2 cellular contexts compared by ENCODE assay signal in genomic region chr10:84329094-84329611, GRCh38.
TF ChIP-seq lines count a peak whose summit lies in the region.

No MANE protein-coding gene starts in this region.

TF ChIP-seq in GM12878, 131 proteins besides CTCF, POLR2A, EP300 and RAD21 (continued from another document):
- TF ChIP-seq ZNF24 (IDR thresholded peaks at IDR 0.05), result no peak
- TF ChIP-seq NFIC (IDR thresholded peaks at IDR 0.05; ENCODE audit: low read depth, low read length), result peak; percentile 48; the same call in 1 of the 2 replicates
- 0 out of 2 replicates have a peak, but pooled peaks have one; percentile 44 for TF ChIP-seq ZNF384 (IDR thresholded peaks at IDR 0.05; ENCODE audit: borderline replicate concordance, low read depth, low read length)
- TF ChIP-seq NR2C2 (IDR thresholded peaks at IDR 0.05; ENCODE audit: borderline replicate concordance, control insufficient read depth, insufficient read length, low read depth), result no peak
- TF ChIP-seq NR2C1 (IDR thresholded peaks at IDR 0.05), result no peak
- TF ChIP-seq LARP7 (IDR thresholded peaks at IDR 0.05), result no peak
- TF ChIP-seq PKNOX1 (IDR thresholded peaks at IDR 0.05), result peak; percentile 90
- TF ChIP-seq MXI1 (IDR thresholded peaks at IDR 0.05; ENCODE audit: low read depth, low read length), result no peak
- no peak for TF ChIP-seq PAX5 (IDR thresholded peaks at IDR 0.05; ENCODE audit: borderline replicate concordance, low read depth, low read length)
- no peak for TF ChIP-seq ESRRA (IDR thresholded peaks at IDR 0.05; ENCODE audit: low read length)
- TF ChIP-seq CREB1 (IDR thresholded peaks at IDR 0.05; ENCODE audit: low read depth), result no peak
- TF ChIP-seq ATF7 (IDR thresholded peaks at IDR 0.05; ENCODE audit: low read depth), result peak; percentile 14; the same call in 1 of the 2 replicates
- no peak for TF ChIP-seq BHLHE40 (IDR thresholded peaks at IDR 0.05; ENCODE audit: borderline replicate concordance in 1 of 2, low read depth in 2 of 2, low read length in 1 of 2)
- TF ChIP-seq, protein P1, sequence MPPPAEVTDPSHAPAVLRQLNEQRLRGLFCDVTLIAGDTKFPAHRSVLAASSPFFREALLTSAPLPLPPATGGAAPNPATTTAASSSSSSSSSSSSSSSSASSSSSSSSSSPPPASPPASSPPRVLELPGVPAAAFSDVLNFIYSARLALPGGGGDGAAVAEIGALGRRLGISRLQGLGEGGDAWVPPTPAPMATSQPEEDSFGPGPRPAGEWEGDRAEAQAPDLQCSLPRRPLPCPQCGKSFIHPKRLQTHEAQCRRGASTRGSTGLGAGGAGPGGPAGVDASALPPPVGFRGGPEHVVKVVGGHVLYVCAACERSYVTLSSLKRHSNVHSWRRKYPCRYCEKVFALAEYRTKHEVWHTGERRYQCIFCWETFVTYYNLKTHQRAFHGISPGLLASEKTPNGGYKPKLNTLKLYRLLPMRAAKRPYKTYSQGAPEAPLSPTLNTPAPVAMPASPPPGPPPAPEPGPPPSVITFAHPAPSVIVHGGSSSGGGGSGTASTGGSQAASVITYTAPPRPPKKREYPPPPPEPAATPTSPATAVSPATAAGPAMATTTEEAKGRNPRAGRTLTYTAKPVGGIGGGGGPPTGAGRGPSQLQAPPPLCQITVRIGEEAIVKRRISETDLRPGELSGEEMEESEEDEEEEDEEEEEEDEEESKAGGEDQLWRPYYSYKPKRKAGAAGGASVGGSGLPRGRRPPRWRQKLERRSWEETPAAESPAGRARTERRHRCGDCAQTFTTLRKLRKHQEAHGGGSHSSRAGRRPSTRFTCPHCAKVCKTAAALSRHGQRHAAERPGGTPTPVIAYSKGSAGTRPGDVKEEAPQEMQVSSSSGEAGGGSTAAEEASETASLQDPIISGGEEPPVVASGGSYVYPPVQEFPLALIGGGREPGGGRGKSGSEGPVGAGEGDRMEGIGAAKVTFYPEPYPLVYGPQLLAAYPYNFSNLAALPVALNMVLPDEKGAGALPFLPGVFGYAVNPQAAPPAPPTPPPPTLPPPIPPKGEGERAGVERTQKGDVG (CRISPR knock-in tag; IDR thresholded peaks at IDR 0.05), result no peak
- 0 out of 2 replicates have a peak, but pooled peaks have one; percentile 19 for TF ChIP-seq CBX5 (IDR thresholded peaks at IDR 0.05; ENCODE audit: low read depth)
- TF ChIP-seq POU2F2 (IDR thresholded peaks at IDR 0.05; ENCODE audit: borderline replicate concordance, low read depth, low read length), result peak; percentile 94; the same call in 2 of the 3 replicates
- peak; percentile 60 for TF ChIP-seq RUNX3 (IDR thresholded peaks at IDR 0.05; ENCODE audit: low read length)
- no peak for TF ChIP-seq RFX5 (IDR thresholded peaks at IDR 0.05; ENCODE audit: low read depth, low read length)
- no peak for TF ChIP-seq NR2F1 (conservative IDR thresholded peaks at IDR 0.05)
- TF ChIP-seq DPF2 (IDR thresholded peaks at IDR 0.05), result no peak

TF ChIP-seq in HepG2, 621 proteins besides CTCF, POLR2A, EP300 and RAD21 (continued from another document and continues in another):
- TF ChIP-seq, protein P2, sequence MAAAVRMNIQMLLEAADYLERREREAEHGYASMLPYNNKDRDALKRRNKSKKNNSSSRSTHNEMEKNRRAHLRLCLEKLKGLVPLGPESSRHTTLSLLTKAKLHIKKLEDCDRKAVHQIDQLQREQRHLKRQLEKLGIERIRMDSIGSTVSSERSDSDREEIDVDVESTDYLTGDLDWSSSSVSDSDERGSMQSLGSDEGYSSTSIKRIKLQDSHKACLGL (CRISPR knock-in tag; IDR thresholded peaks at IDR 0.05), result 0 out of 2 replicates have a peak, but pooled peaks have one; percentile 1
- TF ChIP-seq FOXK2 (IDR thresholded peaks at IDR 0.05) (no peak), ZNF296 (CRISPR knock-in tag; conservative IDR thresholded peaks at IDR 0.05) (no peak), ZBTB37 (CRISPR knock-in tag; IDR thresholded peaks at IDR 0.05) (no peak), TFDP2 (CRISPR knock-in tag; IDR thresholded peaks at IDR 0.05) (no peak), HDAC6 (IDR thresholded peaks at IDR 0.05; ENCODE audit: low read depth, low read length) (no peak), SOX5 (CRISPR knock-in tag; IDR thresholded peaks at IDR 0.05; ENCODE audit: borderline replicate concordance) (no peak), MAZ (IDR thresholded peaks at IDR 0.05; ENCODE audit: borderline replicate concordance, low read depth, low read length) (no peak), MAZ (CRISPR knock-in tag; IDR thresholded peaks at IDR 0.05; ENCODE audit: low read depth) (no peak), DRAP1 (CRISPR knock-in tag; IDR thresholded peaks at IDR 0.05) (no peak), ARID4A (CRISPR knock-in tag; IDR thresholded peaks at IDR 0.05; ENCODE audit: borderline replicate concordance) (no peak), ZNF724P (CRISPR knock-in tag; IDR thresholded peaks at IDR 0.05; ENCODE audit: borderline replicate concordance) (no peak), ZMYM3 (CRISPR knock-in tag; IDR thresholded peaks at IDR 0.05) (peak; percentile 59), ZNF788 (CRISPR knock-in tag; IDR thresholded peaks at IDR 0.05; ENCODE audit: borderline replicate concordance) (no peak), ZNF766 (CRISPR knock-in tag; IDR thresholded peaks at IDR 0.05; ENCODE audit: borderline replicate concordance) (no peak), SNAPC4 (CRISPR knock-in tag; IDR thresholded peaks at IDR 0.05) (0 out of 2 replicates have a peak, but pooled peaks have one; percentile 23), KMT2A (CRISPR knock-in tag; IDR thresholded peaks at IDR 0.05) (no peak), FOSL2 (CRISPR knock-in tag; IDR thresholded peaks at IDR 0.05) (no peak), NFKBIZ (CRISPR knock-in tag; IDR thresholded peaks at IDR 0.05) (no peak)
- TF ChIP-seq, protein P3, sequence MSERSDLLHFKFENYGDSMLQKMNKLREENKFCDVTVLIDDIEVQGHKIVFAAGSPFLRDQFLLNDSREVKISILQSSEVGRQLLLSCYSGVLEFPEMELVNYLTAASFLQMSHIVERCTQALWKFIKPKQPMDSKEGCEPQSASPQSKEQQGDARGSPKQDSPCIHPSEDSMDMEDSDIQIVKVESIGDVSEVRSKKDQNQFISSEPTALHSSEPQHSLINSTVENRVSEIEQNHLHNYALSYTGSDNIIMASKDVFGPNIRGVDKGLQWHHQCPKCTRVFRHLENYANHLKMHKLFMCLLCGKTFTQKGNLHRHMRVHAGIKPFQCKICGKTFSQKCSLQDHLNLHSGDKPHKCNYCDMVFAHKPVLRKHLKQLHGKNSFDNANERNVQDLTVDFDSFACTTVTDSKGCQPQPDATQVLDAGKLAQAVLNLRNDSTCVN (CRISPR knock-in tag; IDR thresholded peaks at IDR 0.05; ENCODE audit: borderline replicate concordance), result no peak
- TF ChIP-seq, protein P4, sequence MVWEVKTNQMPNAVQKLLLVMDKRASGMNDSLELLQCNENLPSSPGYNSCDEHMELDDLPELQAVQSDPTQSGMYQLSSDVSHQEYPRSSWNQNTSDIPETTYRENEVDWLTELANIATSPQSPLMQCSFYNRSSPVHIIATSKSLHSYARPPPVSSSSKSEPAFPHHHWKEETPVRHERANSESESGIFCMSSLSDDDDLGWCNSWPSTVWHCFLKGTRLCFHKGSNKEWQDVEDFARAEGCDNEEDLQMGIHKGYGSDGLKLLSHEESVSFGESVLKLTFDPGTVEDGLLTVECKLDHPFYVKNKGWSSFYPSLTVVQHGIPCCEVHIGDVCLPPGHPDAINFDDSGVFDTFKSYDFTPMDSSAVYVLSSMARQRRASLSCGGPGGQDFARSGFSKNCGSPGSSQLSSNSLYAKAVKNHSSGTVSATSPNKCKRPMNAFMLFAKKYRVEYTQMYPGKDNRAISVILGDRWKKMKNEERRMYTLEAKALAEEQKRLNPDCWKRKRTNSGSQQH (CRISPR knock-in tag; IDR thresholded peaks at IDR 0.05; ENCODE audit: low read depth), result no peak
- TF ChIP-seq, protein P5, sequence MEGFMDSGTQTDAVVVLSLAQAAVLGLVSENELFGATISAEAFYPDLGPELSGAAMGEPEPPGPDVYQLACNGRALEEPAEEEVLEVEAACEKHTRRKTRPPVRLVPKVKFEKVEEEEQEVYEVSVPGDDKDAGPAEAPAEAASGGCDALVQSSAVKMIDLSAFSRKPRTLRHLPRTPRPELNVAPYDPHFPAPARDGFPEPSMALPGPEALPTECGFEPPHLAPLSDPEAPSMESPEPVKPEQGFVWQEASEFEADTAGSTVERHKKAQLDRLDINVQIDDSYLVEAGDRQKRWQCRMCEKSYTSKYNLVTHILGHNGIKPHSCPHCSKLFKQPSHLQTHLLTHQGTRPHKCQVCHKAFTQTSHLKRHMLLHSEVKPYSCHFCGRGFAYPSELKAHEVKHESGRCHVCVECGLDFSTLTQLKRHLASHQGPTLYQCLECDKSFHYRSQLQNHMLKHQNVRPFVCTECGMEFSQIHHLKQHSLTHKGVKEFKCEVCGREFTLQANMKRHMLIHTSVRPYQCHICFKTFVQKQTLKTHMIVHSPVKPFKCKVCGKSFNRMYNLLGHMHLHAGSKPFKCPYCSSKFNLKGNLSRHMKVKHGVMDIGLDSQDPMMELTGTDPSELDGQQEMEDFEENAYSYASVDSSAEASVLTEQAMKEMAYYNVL (CRISPR knock-in tag; IDR thresholded peaks at IDR 0.05; ENCODE audit: borderline replicate concordance), result no peak
- TF ChIP-seq, protein P6, sequence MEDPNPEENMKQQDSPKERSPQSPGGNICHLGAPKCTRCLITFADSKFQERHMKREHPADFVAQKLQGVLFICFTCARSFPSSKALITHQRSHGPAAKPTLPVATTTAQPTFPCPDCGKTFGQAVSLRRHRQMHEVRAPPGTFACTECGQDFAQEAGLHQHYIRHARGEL (CRISPR knock-in tag; IDR thresholded peaks at IDR 0.05), result no peak
